ENCODE assay signal across 8 cellular contexts in genomic region chr12:118164798-118165486, GRCh38. TPM values are rescaled to one million over a fixed set of nuclear protein-coding genes. Genes with fewer than 3 reads are reported as not detected.
DNase-seq lines count a peak whose midpoint lies in the region; ATAC-seq and TF ChIP-seq lines count a peak whose summit lies in the region.

No MANE protein-coding gene starts in this region.

- H3K27me3 Mint-ChIP-seq in activated T-helper 2 cell treated with anti-CD3 and anti-CD28 coated beads, Interferon-gamma antibody, Interleukin-2, Interleukin-4, amounts not matched to agents 10 μg/mL and 5 μg/mL and 100 μg/mL, durations not matched to agents 14 hours and 24 hours and 36 hours (ENCODE audit: low read depth) = no peaks in the 10 kb centered on the region
- H3K27me3 Mint-ChIP-seq in natural killer cell (ENCODE audit: low read depth in 2 of 2) (no peaks in the 10 kb centered on the region), immature natural killer cell (ENCODE audit: low read depth in 3 of 3) (peaks cover 0 to 4% (median 1%) of the 10 kb centered on the region in 3 donors)
- H3K27me3 Mint-ChIP-seq in activated CD8-positive, alpha-beta memory T cell treated with anti-CD3 and anti-CD28 coated beads, Interleukin-2, amount 10 ng/mL, durations not matched to agents 7 days and 5 days = no peaks in the 10 kb centered on the region

- H3K27ac Mint-ChIP-seq in activated T-helper 2 cell treated with anti-CD3 and anti-CD28 coated beads, Interferon-gamma antibody, Interleukin-2, Interleukin-4, amounts not matched to agents 10 μg/mL and 5 μg/mL and 100 μg/mL, durations not matched to agents 14 hours and 24 hours and 36 hours = peak overlapping the region; percentile 65
- H3K27ac Mint-ChIP-seq in natural killer cell = peak overlapping the region in 1 of 2 donors; percentile 33
- peak overlapping the region in 2 of 6 donors; percentile 22 to 42 for H3K27ac Mint-ChIP-seq in immature natural killer cell
- H3K27ac Mint-ChIP-seq in activated CD8-positive, alpha-beta memory T cell treated with anti-CD3 and anti-CD28 coated beads, Interleukin-2, amount 10 ng/mL, durations not matched to agents 7 days and 5 days = no peak overlapping the region

- DNase-seq in NCI-H1092 treated with DMSO at 0.1 percent for 48 hours (lab: John Stamatoyannopoulos, UW) (peak; percentile 12), NCI-H1092 (lab: John Stamatoyannopoulos, UW) (no peak), LHCN-M2 (ENCODE audit: low read depth) (peak; percentile 27), left lobe of liver (ENCODE audit: low spot score) (no peak), natural killer cell (no peak), immature natural killer cell (no peak)
- no peak for DNase-seq in activated T-helper 2 cell treated with anti-CD3 and anti-CD28 coated beads, Interferon-gamma antibody, Interleukin-2, Interleukin-4, amounts not matched to agents 10 μg/mL and 5 μg/mL and 100 μg/mL, durations not matched to agents 14 hours and 24 hours and 36 hours (ENCODE audit: low spot score)
- no peak for DNase-seq in activated CD8-positive, alpha-beta memory T cell treated with anti-CD3 and anti-CD28 coated beads, Interleukin-2, amount 10 ng/mL, durations not matched to agents 7 days and 5 days

- H3K36me3 Mint-ChIP-seq in activated T-helper 2 cell treated with anti-CD3 and anti-CD28 coated beads, Interferon-gamma antibody, Interleukin-2, Interleukin-4, amounts not matched to agents 10 μg/mL and 5 μg/mL and 100 μg/mL, durations not matched to agents 14 hours and 24 hours and 36 hours (ENCODE audit: low read depth) = peaks cover 66% of the 10 kb centered on the region
- H3K36me3 Mint-ChIP-seq in natural killer cell (peaks cover 23% of the 10 kb centered on the region), immature natural killer cell (peaks cover 18 to 40% (median 28%) of the 10 kb centered on the region in 3 donors)
- peaks cover 52% of the 10 kb centered on the region for H3K36me3 Mint-ChIP-seq in activated CD8-positive, alpha-beta memory T cell treated with anti-CD3 and anti-CD28 coated beads, Interleukin-2, amount 10 ng/mL, durations not matched to agents 7 days and 5 days

- peaks cover 4% of the 10 kb centered on the region for H3K9me3 Mint-ChIP-seq in activated T-helper 2 cell treated with anti-CD3 and anti-CD28 coated beads, Interferon-gamma antibody, Interleukin-2, Interleukin-4, amounts not matched to agents 10 μg/mL and 5 μg/mL and 100 μg/mL, durations not matched to agents 14 hours and 24 hours and 36 hours
- H3K9me3 Mint-ChIP-seq in natural killer cell (no peaks in the 10 kb centered on the region), immature natural killer cell (no peaks in the 10 kb centered on the region)
- no peaks in the 10 kb centered on the region for H3K9me3 Mint-ChIP-seq in activated CD8-positive, alpha-beta memory T cell treated with anti-CD3 and anti-CD28 coated beads, Interleukin-2, amount 10 ng/mL, durations not matched to agents 7 days and 5 days (ENCODE audit: low read depth)

- intact Hi-C loops in activated T-helper 2 cell treated with anti-CD3 and anti-CD28 coated beads, Interferon-gamma antibody, Interleukin-2, Interleukin-4, amounts not matched to agents 10 μg/mL and 5 μg/mL and 100 μg/mL, durations not matched to agents 14 hours and 24 hours and 36 hours (cut with micrococcal nuclease) = loop anchor here (5.0 kb wide), 2 partner anchors 142 to 192 kb away; no protein-coding TSS in a partner anchor
- intact Hi-C loops in natural killer cell (cut with micrococcal nuclease) = no loop called here

- ATAC-seq in left lobe of liver (peak; percentile 77), natural killer cell (no peak)
- no peak for ATAC-seq in activated CD8-positive, alpha-beta memory T cell treated with anti-CD3 and anti-CD28 coated beads, Interleukin-2, amount 10 ng/mL, durations not matched to agents 7 days and 5 days

- no peak overlapping the region for H3K4me3 Mint-ChIP-seq in activated T-helper 2 cell treated with anti-CD3 and anti-CD28 coated beads, Interferon-gamma antibody, Interleukin-2, Interleukin-4, amounts not matched to agents 10 μg/mL and 5 μg/mL and 100 μg/mL, durations not matched to agents 14 hours and 24 hours and 36 hours (ENCODE audit: low read depth)
- no peak overlapping the region for H3K4me3 Mint-ChIP-seq in natural killer cell
- no peak overlapping the region for H3K4me3 Mint-ChIP-seq in immature natural killer cell
- H3K4me3 Mint-ChIP-seq in activated CD8-positive, alpha-beta memory T cell treated with anti-CD3 and anti-CD28 coated beads, Interleukin-2, amount 10 ng/mL, durations not matched to agents 7 days and 5 days = no peak overlapping the region

- CTCF ChIA-PET in activated CD8-positive, alpha-beta memory T cell treated with anti-CD3 and anti-CD28 coated beads, Interleukin-2, amount 10 ng/mL, durations not matched to agents 7 days and 5 days (lab: Charles Lee) = interaction anchor here (0.6 to 5.6 kb wide), 6 partner anchors 9 to 308 kb away, joined by 3 to 31 read pairs (median 6); partner anchors contain the start of gene SUDS3

- H3K4me1 Mint-ChIP-seq in activated T-helper 2 cell treated with anti-CD3 and anti-CD28 coated beads, Interferon-gamma antibody, Interleukin-2, Interleukin-4, amounts not matched to agents 10 μg/mL and 5 μg/mL and 100 μg/mL, durations not matched to agents 14 hours and 24 hours and 36 hours (ENCODE audit: low read depth) = peaks cover 21% of the 10 kb centered on the region
- H3K4me1 Mint-ChIP-seq in natural killer cell (peaks cover 0 to 3% of the 10 kb centered on the region in 2 donors), immature natural killer cell (peaks cover 0 to 5% of the 10 kb centered on the region in 2 donors)
- peaks cover 14% of the 10 kb centered on the region for H3K4me1 Mint-ChIP-seq in activated CD8-positive, alpha-beta memory T cell treated with anti-CD3 and anti-CD28 coated beads, Interleukin-2, amount 10 ng/mL, durations not matched to agents 7 days and 5 days

- TF ChIP-seq CTCF in natural killer cell (IDR thresholded peaks at IDR 0.05) = no peak

RNA-seq across cellular contexts. Expression of gene PEBP1, which starts 29.0 kb away (rescaled TPM):
- total RNA-seq in LHCN-M2 (2014; rRNA removed) (256 and 275 TPM in 2 replicates), left lobe of liver (662 TPM), natural killer cell (10 to 100 TPM; 38.0 to 54.0 (median 41.4) TPM)
- 236 TPM for polyA plus RNA-seq in LHCN-M2 (2012)
- total RNA-seq in activated T-helper 2 cell treated with anti-CD3 and anti-CD28 coated beads, Interferon-gamma antibody, Interleukin-2, Interleukin-4, amounts not matched to agents 10 μg/mL and 5 μg/mL and 100 μg/mL, durations not matched to agents 14 hours and 24 hours and 36 hours = 177 and 184 TPM in 2 replicates
- 100 to 1,000 TPM; 145 to 163 (median 161) TPM for polyA plus RNA-seq in immature natural killer cell
- total RNA-seq in activated CD8-positive, alpha-beta memory T cell treated with anti-CD3 and anti-CD28 coated beads, Interleukin-2, amount 10 ng/mL, durations not matched to agents 7 days and 5 days = 100 to 1,000 TPM in 1 of 2 experiments, 10 to 100 TPM in 1; 93.7 to 136 TPM

Comparison
In these comparisons a context has a peak if more than half of its experiments do, and no peak if none do; other contexts are left out.
1. DNase-seq: peak in NCI-H1092 treated with DMSO at 0.1 percent for 48 hours (single experiment) and LHCN-M2 (single experiment); none in NCI-H1092 (single experiment), activated T-helper 2 cell treated with anti-CD3 and anti-CD28 coated beads, Interferon-gamma antibody, Interleukin-2, Interleukin-4, amounts not matched to agents 10 μg/mL and 5 μg/mL and 100 μg/mL, durations not matched to agents 14 hours and 24 hours and 36 hours (single experiment), left lobe of liver (single experiment), natural killer cell (single experiment), immature natural killer cell (0 of 3) and activated CD8-positive, alpha-beta memory T cell treated with anti-CD3 and anti-CD28 coated beads, Interleukin-2, amount 10 ng/mL, durations not matched to agents 7 days and 5 days (single experiment).